ENCODE assay signal across 2 cellular contexts in the genomic region with DNA sequence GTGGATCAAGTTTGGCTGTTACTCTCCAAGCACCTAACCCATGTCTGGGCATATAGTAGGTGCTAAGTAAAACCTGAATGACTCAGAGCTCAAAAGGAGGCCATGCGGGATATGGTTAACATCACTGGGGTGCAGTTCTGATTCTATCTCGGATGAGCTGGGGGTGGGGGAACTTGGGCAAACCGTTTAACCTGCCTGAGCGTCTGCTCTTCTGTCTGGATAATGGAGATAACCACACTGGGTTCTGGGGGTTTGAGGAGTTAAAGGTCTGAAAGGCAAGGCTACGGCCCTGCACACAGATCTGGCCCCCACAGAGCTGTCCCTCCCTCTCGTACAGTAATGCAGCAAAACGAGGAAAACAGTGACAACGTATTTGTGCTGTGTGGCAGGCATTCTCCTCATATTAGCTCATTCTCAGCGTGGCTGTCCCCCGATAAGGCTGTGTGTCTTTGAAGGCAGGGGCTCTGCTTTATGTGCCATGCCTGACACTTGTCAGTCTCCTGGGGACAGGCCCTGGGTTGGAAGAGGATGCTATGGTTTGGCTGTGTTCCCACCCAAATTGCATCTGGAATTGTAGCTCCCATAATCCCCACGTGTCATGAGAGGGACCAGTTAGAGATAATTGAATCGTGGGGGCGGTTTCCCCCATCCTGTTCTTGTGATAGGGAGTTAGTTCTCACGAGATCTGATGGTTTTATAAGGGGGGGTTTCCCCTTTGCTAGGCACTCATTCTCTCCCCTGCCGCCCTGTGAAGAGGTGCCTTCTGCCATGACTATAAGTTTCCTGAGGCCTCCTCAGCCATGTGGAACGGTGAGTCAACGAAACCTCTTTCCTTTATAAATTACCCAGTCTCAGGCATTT.
TF ChIP-seq lines count a peak whose summit lies in the region.

No MANE protein-coding gene starts in this region.

TF ChIP-seq in SK-N-SH, 30 proteins besides CTCF, POLR2A, EP300 and RAD21:
- no peak for TF ChIP-seq YY1 (IDR thresholded peaks at IDR 0.05; ENCODE audit: low read depth)
- TF ChIP-seq CHD2 (IDR thresholded peaks at IDR 0.05; ENCODE audit: low read length, partially characterized antibody) = peak; percentile 12

TF ChIP-seq in SK-N-SH treated with all-trans-retinoic acid at 6 μM for 48 hours, 23 proteins besides CTCF, POLR2A, EP300 and RAD21:
- TF ChIP-seq ISL1 (CRISPR knock-in tag; IDR thresholded peaks at IDR 0.05) (no peak), GLIS3 (CRISPR knock-in tag; IDR thresholded peaks at IDR 0.05) (no peak), ZNF70 (CRISPR knock-in tag; IDR thresholded peaks at IDR 0.05) (no peak), ZC3H10 (CRISPR knock-in tag; IDR thresholded peaks at IDR 0.05) (no peak), ZFP3 (CRISPR knock-in tag; IDR thresholded peaks at IDR 0.05) (no peak), ESRRG (CRISPR knock-in tag; IDR thresholded peaks at IDR 0.05) (no peak), BACH2 (CRISPR knock-in tag; IDR thresholded peaks at IDR 0.05; ENCODE audit: borderline replicate concordance) (no peak), ZFP30 (CRISPR knock-in tag; IDR thresholded peaks at IDR 0.05) (no peak), CSDC2 (CRISPR knock-in tag; IDR thresholded peaks at IDR 0.05) (no peak), TOX (CRISPR knock-in tag; IDR thresholded peaks at IDR 0.05; ENCODE audit: borderline replicate concordance) (no peak)
- TF ChIP-seq, protein P1, sequence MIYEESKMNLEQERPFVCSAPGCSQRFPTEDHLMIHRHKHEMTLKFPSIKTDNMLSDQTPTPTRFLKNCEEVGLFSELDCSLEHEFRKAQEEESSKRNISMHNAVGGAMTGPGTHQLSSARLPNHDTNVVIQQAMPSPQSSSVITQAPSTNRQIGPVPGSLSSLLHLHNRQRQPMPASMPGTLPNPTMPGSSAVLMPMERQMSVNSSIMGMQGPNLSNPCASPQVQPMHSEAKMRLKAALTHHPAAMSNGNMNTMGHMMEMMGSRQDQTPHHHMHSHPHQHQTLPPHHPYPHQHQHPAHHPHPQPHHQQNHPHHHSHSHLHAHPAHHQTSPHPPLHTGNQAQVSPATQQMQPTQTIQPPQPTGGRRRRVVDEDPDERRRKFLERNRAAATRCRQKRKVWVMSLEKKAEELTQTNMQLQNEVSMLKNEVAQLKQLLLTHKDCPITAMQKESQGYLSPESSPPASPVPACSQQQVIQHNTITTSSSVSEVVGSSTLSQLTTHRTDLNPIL (CRISPR knock-in tag; IDR thresholded peaks at IDR 0.05; ENCODE audit: low read depth) = no peak
- TF ChIP-seq, protein P2, sequence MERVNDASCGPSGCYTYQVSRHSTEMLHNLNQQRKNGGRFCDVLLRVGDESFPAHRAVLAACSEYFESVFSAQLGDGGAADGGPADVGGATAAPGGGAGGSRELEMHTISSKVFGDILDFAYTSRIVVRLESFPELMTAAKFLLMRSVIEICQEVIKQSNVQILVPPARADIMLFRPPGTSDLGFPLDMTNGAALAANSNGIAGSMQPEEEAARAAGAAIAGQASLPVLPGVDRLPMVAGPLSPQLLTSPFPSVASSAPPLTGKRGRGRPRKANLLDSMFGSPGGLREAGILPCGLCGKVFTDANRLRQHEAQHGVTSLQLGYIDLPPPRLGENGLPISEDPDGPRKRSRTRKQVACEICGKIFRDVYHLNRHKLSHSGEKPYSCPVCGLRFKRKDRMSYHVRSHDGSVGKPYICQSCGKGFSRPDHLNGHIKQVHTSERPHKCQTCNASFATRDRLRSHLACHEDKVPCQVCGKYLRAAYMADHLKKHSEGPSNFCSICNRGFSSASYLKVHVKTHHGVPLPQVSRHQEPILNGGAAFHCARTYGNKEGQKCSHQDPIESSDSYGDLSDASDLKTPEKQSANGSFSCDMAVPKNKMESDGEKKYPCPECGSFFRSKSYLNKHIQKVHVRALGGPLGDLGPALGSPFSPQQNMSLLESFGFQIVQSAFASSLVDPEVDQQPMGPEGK (CRISPR knock-in tag; IDR thresholded peaks at IDR 0.05; ENCODE audit: borderline replicate concordance) = no peak
- TF ChIP-seq, protein P3, sequence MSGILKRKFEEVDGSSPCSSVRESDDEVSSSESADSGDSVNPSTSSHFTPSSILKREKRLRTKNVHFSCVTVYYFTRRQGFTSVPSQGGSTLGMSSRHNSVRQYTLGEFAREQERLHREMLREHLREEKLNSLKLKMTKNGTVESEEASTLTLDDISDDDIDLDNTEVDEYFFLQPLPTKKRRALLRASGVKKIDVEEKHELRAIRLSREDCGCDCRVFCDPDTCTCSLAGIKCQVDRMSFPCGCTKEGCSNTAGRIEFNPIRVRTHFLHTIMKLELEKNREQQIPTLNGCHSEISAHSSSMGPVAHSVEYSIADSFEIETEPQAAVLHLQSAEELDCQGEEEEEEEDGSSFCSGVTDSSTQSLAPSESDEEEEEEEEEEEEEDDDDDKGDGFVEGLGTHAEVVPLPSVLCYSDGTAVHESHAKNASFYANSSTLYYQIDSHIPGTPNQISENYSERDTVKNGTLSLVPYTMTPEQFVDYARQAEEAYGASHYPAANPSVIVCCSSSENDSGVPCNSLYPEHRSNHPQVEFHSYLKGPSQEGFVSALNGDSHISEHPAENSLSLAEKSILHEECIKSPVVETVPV (CRISPR knock-in tag; IDR thresholded peaks at IDR 0.05) = no peak
- TF ChIP-seq, protein P4, sequence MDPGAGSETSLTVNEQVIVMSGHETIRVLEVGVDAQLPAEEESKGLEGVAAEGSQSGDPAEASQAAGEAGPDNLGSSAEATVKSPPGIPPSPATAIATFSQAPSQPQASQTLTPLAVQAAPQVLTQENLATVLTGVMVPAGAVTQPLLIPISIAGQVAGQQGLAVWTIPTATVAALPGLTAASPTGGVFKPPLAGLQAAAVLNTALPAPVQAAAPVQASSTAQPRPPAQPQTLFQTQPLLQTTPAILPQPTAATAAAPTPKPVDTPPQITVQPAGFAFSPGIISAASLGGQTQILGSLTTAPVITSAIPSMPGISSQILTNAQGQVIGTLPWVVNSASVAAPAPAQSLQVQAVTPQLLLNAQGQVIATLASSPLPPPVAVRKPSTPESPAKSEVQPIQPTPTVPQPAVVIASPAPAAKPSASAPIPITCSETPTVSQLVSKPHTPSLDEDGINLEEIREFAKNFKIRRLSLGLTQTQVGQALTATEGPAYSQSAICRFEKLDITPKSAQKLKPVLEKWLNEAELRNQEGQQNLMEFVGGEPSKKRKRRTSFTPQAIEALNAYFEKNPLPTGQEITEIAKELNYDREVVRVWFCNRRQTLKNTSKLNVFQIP (CRISPR knock-in tag; IDR thresholded peaks at IDR 0.05; ENCODE audit: borderline replicate concordance, low read depth) = no peak
